In genomic region chr3:195226900-195227447, GRCh38 we compare ENCODE assay signal across 9 cellular contexts. TPM values are rescaled to one million over a fixed set of nuclear protein-coding genes. Genes with fewer than 3 reads are reported as not detected.
A peak's percentile ranks its signal among the peaks of the same experiment; 100 is the strongest.
DNase-seq lines count a peak whose midpoint lies in the region; ATAC-seq and TF ChIP-seq lines count a peak whose summit lies in the region.
"Had no signal": no experiment of that assay in that cellular context is flagged by ENCODE, and none has a peak within 500 bp of the region (broad histone marks: within the 10 kb centered on the region; RNA-seq: fewer than 3 reads in every experiment).

No MANE protein-coding gene starts in this region.

- CTCF ChIA-PET in BJ (lab: Yijun Ruan, JAX): interaction anchor here (0.9 to 2.0 kb wide), 8 partner anchors 12 to 555 kb away, joined by 3 to 12 read pairs (median 3); partner anchors contain the start of genes LSG1 and XXYLT1

- no peak overlapping the region for H3K4me3 Mint-ChIP-seq in brain

- POLR2A ChIA-PET in BJ (lab: Charles Lee): no interaction called here

- peaks cover 32% of the 10 kb centered on the region for H3K4me1 Mint-ChIP-seq in brain

- no peak for TF ChIP-seq POLR2A in lower leg skin (IDR thresholded peaks at IDR 0.05)

- H3K4me3 ChIP-seq in BJ (ENCODE audit: low read depth, low read length) (no peak overlapping the region), lower leg skin (ENCODE audit: low read depth, poor library complexity, severe bottlenecking) (no peak overlapping the region)
- H3K4me3 ChIP-seq: adrenal gland had no signal

- TF ChIP-seq CTCF in BJ (IDR thresholded peaks at IDR 0.05; ENCODE audit: insufficient read depth, low read depth, low read length) (peak; percentile 44), brain (conservative IDR thresholded peaks at IDR 0.05) (peak; percentile 27 to 37), lower leg skin (IDR thresholded peaks at IDR 0.05) (no peak)

- H3K27ac Mint-ChIP-seq in brain: peak overlapping the region in 2 of 5 experiments; percentile 9 to 86

- WGBS in lower leg skin, 2 donors: 71 to 80% methylated on average over 9 of the region's 9 CpGs

- ATAC-seq in HG02885 (IDR thresholded peaks at IDR 0.05; ENCODE audit: poor library complexity, unreplicated experiment): peak; percentile 51
- no peak for ATAC-seq in HG03457 (IDR thresholded peaks at IDR 0.05; ENCODE audit: unreplicated experiment)
- no peak for ATAC-seq in HG02759 (IDR thresholded peaks at IDR 0.05; ENCODE audit: unreplicated experiment)
- ATAC-seq in GM19328 (IDR thresholded peaks at IDR 0.05; ENCODE audit: unreplicated experiment): no peak

- peaks cover 3 to 13% (median 5%) of the 10 kb centered on the region in 5 experiments for H3K9me3 Mint-ChIP-seq in brain

- H3K27me3 Mint-ChIP-seq in brain: no peaks in the 10 kb centered on the region

- no peak for DNase-seq in BJ (ENCODE audit: low read depth)
- peak; percentile 10 to 81 for DNase-seq in lower leg skin (ENCODE audit: low spot score in 2 of 2)
- no peak for DNase-seq in superior temporal gyrus (ENCODE audit: extremely low spot score)

- H3K36me3 Mint-ChIP-seq in brain: peaks cover 23% of the 10 kb centered on the region

- intact Hi-C loops in lower leg skin (cut with DNase I; ENCODE audit: low total_unique reads): no loop called here

- no peaks in the 10 kb centered on the region; the same call in 1 of the 2 replicates for H3K36me3 ChIP-seq in BJ (ENCODE audit: control insufficient read depth, insufficient read depth, low read length)
- H3K36me3 ChIP-seq: adrenal gland had no signal

- H3K27me3 ChIP-seq in BJ (ENCODE audit: control insufficient read depth, insufficient read depth, low read length): no peaks in the 10 kb centered on the region
- H3K27me3 ChIP-seq: adrenal gland had no signal

RNA-seq across cellular contexts. Expression of gene XXYLT1, which starts 44.0 kb away (rescaled TPM):
- polyA plus RNA-seq in BJ (2011; rRNA removed): 24.4 and 33.5 TPM in 2 replicates
- 14.5 and 17.7 TPM in 2 replicates for polyA minus RNA-seq in BJ (2011; rRNA and poly(A)+ RNA removed)
- 18.2 TPM for polyA plus RNA-seq in brain (ENCODE audit: insufficient read depth, low read depth, low replicate concordance)
- 10 to 100 TPM in 3 of 4 donors, 1 to 10 TPM in 1; 9.7 to 30.1 (median 17.7) TPM for total RNA-seq in lower leg skin

Comparison
In these comparisons a context has a peak if more than half of its experiments do, and no peak if none do; other contexts are left out.
1. DNase-seq: peak in lower leg skin (2 of 2); none in BJ (single experiment) and superior temporal gyrus (single experiment).
2. CTCF ChIP-seq: peak in BJ (single experiment) and brain (2 of 2); none in lower leg skin (0 of 3).